In the genomic region with DNA sequence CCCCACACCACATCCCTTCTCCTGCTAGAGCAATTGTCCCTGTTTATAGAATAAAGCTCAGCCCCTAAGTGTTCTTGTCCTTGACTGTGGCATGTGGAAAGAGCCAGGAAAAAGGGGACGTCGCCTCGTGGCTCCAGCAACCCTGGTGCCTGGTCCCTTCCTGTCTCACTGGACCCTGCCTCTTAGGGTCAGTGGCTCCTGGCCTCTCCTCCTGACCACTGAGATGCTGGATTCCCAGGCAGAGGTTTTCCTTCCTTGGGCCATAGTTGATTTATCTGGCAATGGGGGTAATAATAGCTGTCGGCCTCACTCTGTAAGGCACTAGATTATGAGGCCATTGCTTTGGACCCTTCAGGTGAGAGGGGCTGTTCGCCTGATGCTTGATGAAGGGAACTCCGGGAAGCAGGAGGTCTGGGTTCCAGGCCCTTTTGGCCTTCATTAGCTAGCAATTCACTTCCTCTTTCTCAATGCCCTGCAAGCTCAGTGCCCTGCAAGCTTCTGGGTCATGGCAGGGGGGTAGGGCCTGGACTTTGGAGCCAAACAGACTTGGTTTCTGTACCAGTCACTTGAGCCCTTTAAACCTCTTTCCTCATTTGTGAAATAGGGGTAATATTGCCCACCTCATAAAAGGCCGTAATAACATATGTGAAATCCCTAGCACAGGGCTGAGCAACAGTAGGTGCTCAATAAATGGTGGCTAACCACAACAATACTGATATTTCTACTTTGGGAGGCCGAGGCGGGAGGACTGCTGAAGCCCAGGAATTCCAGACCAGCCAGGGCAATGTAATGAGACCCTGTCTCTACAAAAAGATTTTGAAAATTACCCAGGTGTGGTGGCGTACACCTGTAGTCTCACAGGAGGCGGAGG, we compare ENCODE assay signal across 8 cellular contexts. TPM values are rescaled to one million over a fixed set of nuclear protein-coding genes. Genes with fewer than 3 reads are reported as not detected.
DNase-seq lines count a peak whose midpoint lies in the region.

No MANE protein-coding gene starts in this region.

- no peak overlapping the region for H4K12ac ChIP-seq in trophoblast cell (ENCODE audit: low read depth, low read length)

- H3K79me1 ChIP-seq in trophoblast cell (ENCODE audit: low read length), result peaks cover 4% of the 10 kb centered on the region

- peaks cover 4 to 7% of the 10 kb centered on the region in 2 experiments for H3K4me1 ChIP-seq in trophoblast cell (ENCODE audit: control insufficient read depth in 1 of 2, insufficient read depth in 2 of 2, low read length in 2 of 2)

- WGBS in trophoblast cell (ENCODE audit: extremely low coverage, insufficient coverage, insufficient read length), result no CpG with 5 or more reads among the region's 11 CpGs

- H2BK5ac ChIP-seq in trophoblast cell (ENCODE audit: low read depth, low read length, poor library complexity), result no peak overlapping the region

- peak overlapping the region; percentile 64 for H4K8ac ChIP-seq in trophoblast cell (ENCODE audit: low read depth, low read length)

- no peak overlapping the region for H4K91ac ChIP-seq in trophoblast cell (ENCODE audit: low read depth, low read length)

- peak overlapping the region; percentile 76 for H3K9ac ChIP-seq in trophoblast cell (ENCODE audit: low read length)

- H3K36me3 ChIP-seq in trophoblast cell (ENCODE audit: control insufficient read depth in 1 of 2, insufficient read depth in 2 of 2, low read length in 2 of 2), result peaks cover 0 to 5% of the 10 kb centered on the region in 2 experiments

- no peak overlapping the region for H3K4ac ChIP-seq in trophoblast cell (ENCODE audit: low read depth, low read length)

- no peak overlapping the region for H2AFZ ChIP-seq in trophoblast cell (ENCODE audit: insufficient read depth, low read length, poor library complexity)

- H3K14ac ChIP-seq in trophoblast cell (ENCODE audit: low read length), result peak overlapping the region; percentile 58

- H3K4me2 ChIP-seq in trophoblast cell (ENCODE audit: low read length), result peak overlapping the region; percentile 88

- no peak overlapping the region for H2BK120ac ChIP-seq in trophoblast cell (ENCODE audit: insufficient read depth, low read length, poor library complexity)

- H3K4me3 ChIP-seq in GM08714 (ENCODE audit: low read length), result peak overlapping the region; percentile 69; the same call in 1 of the 2 replicates
- peak overlapping the region; percentile 91 for H3K4me3 ChIP-seq in trophoblast cell (ENCODE audit: low read depth, low read length)

- no peak overlapping the region for H2BK12ac ChIP-seq in trophoblast cell (ENCODE audit: low read length)

- no peak overlapping the region for H3K18ac ChIP-seq in trophoblast cell (ENCODE audit: low read length)

- H3K27me3 ChIP-seq in trophoblast cell (ENCODE audit: insufficient read depth, low read length), result no peaks in the 10 kb centered on the region

- no peaks in the 10 kb centered on the region for H3K9me3 ChIP-seq in trophoblast cell (ENCODE audit: insufficient read depth, low read depth, low read length)

- no peak overlapping the region for H2AK5ac ChIP-seq in trophoblast cell (ENCODE audit: low read length)

- no peak overlapping the region for H3K23ac ChIP-seq in trophoblast cell (ENCODE audit: low read length)

- H3K27ac ChIP-seq in epithelial cell of prostate (peak overlapping the region; percentile 36), trophoblast cell (ENCODE audit: low read depth, low read length) (no peak overlapping the region)

- peak; percentile 44 for DNase-seq in OCI-M1 (lab: John Stamatoyannopoulos, UW)
- no peak for DNase-seq in epithelial cell of prostate (ENCODE audit: low read depth, low spot score)
- no peak for DNase-seq in trophoblast cell
- DNase-seq in D341Med (ENCODE audit: low spot score), result no peak
- no peak for DNase-seq in COLO829 (ENCODE audit: low spot score)
- no peak for DNase-seq in NCI-H128 (lab: John Stamatoyannopoulos, UW; ENCODE audit: unreplicated experiment)
- DNase-seq in NCI-H774 (lab: John Stamatoyannopoulos, UW), result no peak

- peaks cover 2% of the 10 kb centered on the region for H3K79me2 ChIP-seq in trophoblast cell (ENCODE audit: control insufficient read depth, insufficient read depth, low read length, poor library complexity)

RNA-seq across cellular contexts. Expression of a gene that starts 1.1 kb away (rescaled TPM):
- 16.5 and 17.4 TPM in 2 replicates for polyA plus RNA-seq in trophoblast cell (2013)

RNA-seq across cellular contexts. Expression of a gene that starts 38.0 kb away (rescaled TPM):
- polyA plus RNA-seq in trophoblast cell (2013), result 12.0 and 12.2 TPM in 2 replicates
